Comparison of ENCODE assay signal across 1 cellular context in the genomic region with DNA sequence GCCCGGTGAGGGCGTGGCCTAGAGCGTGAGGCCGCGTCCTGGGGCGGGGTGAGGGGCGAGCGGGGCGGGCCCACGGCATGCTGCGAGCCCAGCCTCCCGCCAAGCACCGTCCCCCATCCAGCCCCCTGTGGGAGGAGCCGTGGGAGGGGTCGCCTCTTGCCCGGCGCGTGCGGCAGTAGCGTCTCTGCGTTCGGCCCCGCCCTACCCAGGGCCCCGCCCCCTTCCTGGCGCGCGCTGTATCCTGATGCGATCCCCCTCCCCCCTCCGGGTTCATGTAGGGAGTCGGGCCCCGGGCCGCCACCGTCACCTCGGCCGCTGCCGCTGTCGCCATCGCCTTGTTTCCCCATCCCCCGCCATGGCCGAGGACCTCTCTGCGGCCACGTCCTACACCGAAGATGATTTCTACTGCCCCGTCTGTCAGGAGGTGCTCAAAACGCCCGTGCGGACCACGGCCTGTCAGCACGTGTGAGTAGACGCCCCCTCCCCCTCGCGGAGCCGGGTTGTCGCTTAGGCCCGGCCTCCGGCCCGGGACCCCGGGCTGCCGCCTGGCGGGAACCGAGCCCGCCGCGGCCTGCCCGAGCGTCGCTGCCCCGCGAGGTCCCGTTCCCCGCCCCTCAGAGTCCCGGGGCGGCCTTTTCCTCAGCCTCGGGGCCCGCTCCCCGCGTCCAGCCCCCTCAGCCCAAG.
TF ChIP-seq lines count a peak whose summit lies in the region.

No MANE protein-coding gene starts in this region.

TF ChIP-seq in HepG2, 621 proteins besides CTCF, POLR2A, EP300 and RAD21 (continued from another document and continues in another):
- TF ChIP-seq, protein P1, sequence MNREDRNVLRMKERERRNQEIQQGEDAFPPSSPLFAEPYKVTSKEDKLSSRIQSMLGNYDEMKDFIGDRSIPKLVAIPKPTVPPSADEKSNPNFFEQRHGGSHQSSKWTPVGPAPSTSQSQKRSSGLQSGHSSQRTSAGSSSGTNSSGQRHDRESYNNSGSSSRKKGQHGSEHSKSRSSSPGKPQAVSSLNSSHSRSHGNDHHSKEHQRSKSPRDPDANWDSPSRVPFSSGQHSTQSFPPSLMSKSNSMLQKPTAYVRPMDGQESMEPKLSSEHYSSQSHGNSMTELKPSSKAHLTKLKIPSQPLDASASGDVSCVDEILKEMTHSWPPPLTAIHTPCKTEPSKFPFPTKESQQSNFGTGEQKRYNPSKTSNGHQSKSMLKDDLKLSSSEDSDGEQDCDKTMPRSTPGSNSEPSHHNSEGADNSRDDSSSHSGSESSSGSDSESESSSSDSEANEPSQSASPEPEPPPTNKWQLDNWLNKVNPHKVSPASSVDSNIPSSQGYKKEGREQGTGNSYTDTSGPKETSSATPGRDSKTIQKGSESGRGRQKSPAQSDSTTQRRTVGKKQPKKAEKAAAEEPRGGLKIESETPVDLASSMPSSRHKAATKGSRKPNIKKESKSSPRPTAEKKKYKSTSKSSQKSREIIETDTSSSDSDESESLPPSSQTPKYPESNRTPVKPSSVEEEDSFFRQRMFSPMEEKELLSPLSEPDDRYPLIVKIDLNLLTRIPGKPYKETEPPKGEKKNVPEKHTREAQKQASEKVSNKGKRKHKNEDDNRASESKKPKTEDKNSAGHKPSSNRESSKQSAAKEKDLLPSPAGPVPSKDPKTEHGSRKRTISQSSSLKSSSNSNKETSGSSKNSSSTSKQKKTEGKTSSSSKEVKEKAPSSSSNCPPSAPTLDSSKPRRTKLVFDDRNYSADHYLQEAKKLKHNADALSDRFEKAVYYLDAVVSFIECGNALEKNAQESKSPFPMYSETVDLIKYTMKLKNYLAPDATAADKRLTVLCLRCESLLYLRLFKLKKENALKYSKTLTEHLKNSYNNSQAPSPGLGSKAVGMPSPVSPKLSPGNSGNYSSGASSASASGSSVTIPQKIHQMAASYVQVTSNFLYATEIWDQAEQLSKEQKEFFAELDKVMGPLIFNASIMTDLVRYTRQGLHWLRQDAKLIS (CRISPR knock-in tag; IDR thresholded peaks at IDR 0.05) = no peak
- TF ChIP-seq ZSCAN20 (CRISPR knock-in tag; IDR thresholded peaks at IDR 0.05; ENCODE audit: borderline replicate concordance) (peak; percentile 78; the same call in 1 of the 2 replicates), POLR2AphosphoS2 (IDR thresholded peaks at IDR 0.05; ENCODE audit: low read depth, low read length) (no peak), ATF7-NPFF (CRISPR knock-in tag; IDR thresholded peaks at IDR 0.05; ENCODE audit: low read depth) (no peak), SOX6 (IDR thresholded peaks at IDR 0.05) (no peak), SOX6 (CRISPR knock-in tag; IDR thresholded peaks at IDR 0.05) (no peak), ZNF674 (CRISPR knock-in tag; IDR thresholded peaks at IDR 0.05; ENCODE audit: low read depth) (no peak), ZNF138 (CRISPR knock-in tag; IDR thresholded peaks at IDR 0.05; ENCODE audit: low read depth) (no peak), HNRNPLL (IDR thresholded peaks at IDR 0.05; ENCODE audit: low read depth, low read length, poor library complexity, severe bottlenecking) (no peak), JUND (CRISPR knock-in tag; IDR thresholded peaks at IDR 0.05) (no peak), ZNF709 (CRISPR knock-in tag; IDR thresholded peaks at IDR 0.05) (peak; percentile 3; the same call in 1 of the 2 replicates), TAF15 (IDR thresholded peaks at IDR 0.05; ENCODE audit: low read depth, low read length, poor library complexity, severe bottlenecking) (no peak), ZNF572 (CRISPR knock-in tag; IDR thresholded peaks at IDR 0.05) (no peak), ZNF567 (CRISPR knock-in tag; IDR thresholded peaks at IDR 0.05; ENCODE audit: borderline replicate concordance) (no peak), ZC3H4 (CRISPR knock-in tag; IDR thresholded peaks at IDR 0.05; ENCODE audit: borderline replicate concordance) (no peak), ZNF30 (CRISPR knock-in tag; IDR thresholded peaks at IDR 0.05) (no peak), CCAR2 (optimal IDR thresholded peaks at IDR 0.05; ENCODE audit: low read depth, low read length) (no peak), FOXP1 (IDR thresholded peaks at IDR 0.05) (no peak), FOXP1 (CRISPR knock-in tag; IDR thresholded peaks at IDR 0.05) (no peak), ZKSCAN8 (CRISPR knock-in tag; IDR thresholded peaks at IDR 0.05; ENCODE audit: borderline replicate concordance) (no peak), ZNF3 (CRISPR knock-in tag; IDR thresholded peaks at IDR 0.05) (no peak), NCOR1 (IDR thresholded peaks at IDR 0.05; ENCODE audit: borderline replicate concordance, low read length) (peak; percentile 14; the same call in 1 of the 2 replicates), POGZ (CRISPR knock-in tag; IDR thresholded peaks at IDR 0.05) (peak; percentile 44; the same call in 1 of the 2 replicates), NCOA5 (CRISPR knock-in tag; IDR thresholded peaks at IDR 0.05) (no peak), KLF16 (CRISPR knock-in tag; IDR thresholded peaks at IDR 0.05) (no peak), RORA (CRISPR knock-in tag; IDR thresholded peaks at IDR 0.05) (no peak), SYNCRIP (IDR thresholded peaks at IDR 0.05; ENCODE audit: insufficient read depth, low read depth, low read length) (no peak), RXRA (CRISPR knock-in tag; IDR thresholded peaks at IDR 0.05) (no peak), FOXM1 (CRISPR knock-in tag; IDR thresholded peaks at IDR 0.05) (no peak), ZNF34 (CRISPR knock-in tag; IDR thresholded peaks at IDR 0.05; ENCODE audit: borderline replicate concordance) (no peak), HNF4G (IDR thresholded peaks at IDR 0.05; ENCODE audit: borderline replicate concordance, low read depth, low read length) (no peak), HNF4G (CRISPR knock-in tag; IDR thresholded peaks at IDR 0.05; ENCODE audit: borderline replicate concordance, low read depth) (peak; percentile 16; the same call in 1 of the 2 replicates), MTF2 (CRISPR knock-in tag; IDR thresholded peaks at IDR 0.05; ENCODE audit: borderline replicate concordance) (no peak; the same call in 1 of the 2 replicates), IRX3 (CRISPR knock-in tag; IDR thresholded peaks at IDR 0.05; ENCODE audit: borderline replicate concordance, low read depth) (no peak), ZNF12 (CRISPR knock-in tag; IDR thresholded peaks at IDR 0.05) (no peak)
- TF ChIP-seq, protein P2, sequence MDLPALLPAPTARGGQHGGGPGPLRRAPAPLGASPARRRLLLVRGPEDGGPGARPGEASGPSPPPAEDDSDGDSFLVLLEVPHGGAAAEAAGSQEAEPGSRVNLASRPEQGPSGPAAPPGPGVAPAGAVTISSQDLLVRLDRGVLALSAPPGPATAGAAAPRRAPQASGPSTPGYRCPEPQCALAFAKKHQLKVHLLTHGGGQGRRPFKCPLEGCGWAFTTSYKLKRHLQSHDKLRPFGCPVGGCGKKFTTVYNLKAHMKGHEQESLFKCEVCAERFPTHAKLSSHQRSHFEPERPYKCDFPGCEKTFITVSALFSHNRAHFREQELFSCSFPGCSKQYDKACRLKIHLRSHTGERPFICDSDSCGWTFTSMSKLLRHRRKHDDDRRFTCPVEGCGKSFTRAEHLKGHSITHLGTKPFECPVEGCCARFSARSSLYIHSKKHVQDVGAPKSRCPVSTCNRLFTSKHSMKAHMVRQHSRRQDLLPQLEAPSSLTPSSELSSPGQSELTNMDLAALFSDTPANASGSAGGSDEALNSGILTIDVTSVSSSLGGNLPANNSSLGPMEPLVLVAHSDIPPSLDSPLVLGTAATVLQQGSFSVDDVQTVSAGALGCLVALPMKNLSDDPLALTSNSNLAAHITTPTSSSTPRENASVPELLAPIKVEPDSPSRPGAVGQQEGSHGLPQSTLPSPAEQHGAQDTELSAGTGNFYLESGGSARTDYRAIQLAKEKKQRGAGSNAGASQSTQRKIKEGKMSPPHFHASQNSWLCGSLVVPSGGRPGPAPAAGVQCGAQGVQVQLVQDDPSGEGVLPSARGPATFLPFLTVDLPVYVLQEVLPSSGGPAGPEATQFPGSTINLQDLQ (CRISPR knock-in tag; IDR thresholded peaks at IDR 0.05) = no peak
- TF ChIP-seq, protein P3, sequence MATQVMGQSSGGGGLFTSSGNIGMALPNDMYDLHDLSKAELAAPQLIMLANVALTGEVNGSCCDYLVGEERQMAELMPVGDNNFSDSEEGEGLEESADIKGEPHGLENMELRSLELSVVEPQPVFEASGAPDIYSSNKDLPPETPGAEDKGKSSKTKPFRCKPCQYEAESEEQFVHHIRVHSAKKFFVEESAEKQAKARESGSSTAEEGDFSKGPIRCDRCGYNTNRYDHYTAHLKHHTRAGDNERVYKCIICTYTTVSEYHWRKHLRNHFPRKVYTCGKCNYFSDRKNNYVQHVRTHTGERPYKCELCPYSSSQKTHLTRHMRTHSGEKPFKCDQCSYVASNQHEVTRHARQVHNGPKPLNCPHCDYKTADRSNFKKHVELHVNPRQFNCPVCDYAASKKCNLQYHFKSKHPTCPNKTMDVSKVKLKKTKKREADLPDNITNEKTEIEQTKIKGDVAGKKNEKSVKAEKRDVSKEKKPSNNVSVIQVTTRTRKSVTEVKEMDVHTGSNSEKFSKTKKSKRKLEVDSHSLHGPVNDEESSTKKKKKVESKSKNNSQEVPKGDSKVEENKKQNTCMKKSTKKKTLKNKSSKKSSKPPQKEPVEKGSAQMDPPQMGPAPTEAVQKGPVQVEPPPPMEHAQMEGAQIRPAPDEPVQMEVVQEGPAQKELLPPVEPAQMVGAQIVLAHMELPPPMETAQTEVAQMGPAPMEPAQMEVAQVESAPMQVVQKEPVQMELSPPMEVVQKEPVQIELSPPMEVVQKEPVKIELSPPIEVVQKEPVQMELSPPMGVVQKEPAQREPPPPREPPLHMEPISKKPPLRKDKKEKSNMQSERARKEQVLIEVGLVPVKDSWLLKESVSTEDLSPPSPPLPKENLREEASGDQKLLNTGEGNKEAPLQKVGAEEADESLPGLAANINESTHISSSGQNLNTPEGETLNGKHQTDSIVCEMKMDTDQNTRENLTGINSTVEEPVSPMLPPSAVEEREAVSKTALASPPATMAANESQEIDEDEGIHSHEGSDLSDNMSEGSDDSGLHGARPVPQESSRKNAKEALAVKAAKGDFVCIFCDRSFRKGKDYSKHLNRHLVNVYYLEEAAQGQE (IDR thresholded peaks at IDR 0.05; ENCODE audit: borderline replicate concordance in 1 of 2, low read depth in 1 of 2, low read length in 2 of 2) = 0 out of 4 replicates have a peak, but pooled peaks of 1 of the 2 experiments have one; percentile 17
- TF ChIP-seq, protein P4, sequence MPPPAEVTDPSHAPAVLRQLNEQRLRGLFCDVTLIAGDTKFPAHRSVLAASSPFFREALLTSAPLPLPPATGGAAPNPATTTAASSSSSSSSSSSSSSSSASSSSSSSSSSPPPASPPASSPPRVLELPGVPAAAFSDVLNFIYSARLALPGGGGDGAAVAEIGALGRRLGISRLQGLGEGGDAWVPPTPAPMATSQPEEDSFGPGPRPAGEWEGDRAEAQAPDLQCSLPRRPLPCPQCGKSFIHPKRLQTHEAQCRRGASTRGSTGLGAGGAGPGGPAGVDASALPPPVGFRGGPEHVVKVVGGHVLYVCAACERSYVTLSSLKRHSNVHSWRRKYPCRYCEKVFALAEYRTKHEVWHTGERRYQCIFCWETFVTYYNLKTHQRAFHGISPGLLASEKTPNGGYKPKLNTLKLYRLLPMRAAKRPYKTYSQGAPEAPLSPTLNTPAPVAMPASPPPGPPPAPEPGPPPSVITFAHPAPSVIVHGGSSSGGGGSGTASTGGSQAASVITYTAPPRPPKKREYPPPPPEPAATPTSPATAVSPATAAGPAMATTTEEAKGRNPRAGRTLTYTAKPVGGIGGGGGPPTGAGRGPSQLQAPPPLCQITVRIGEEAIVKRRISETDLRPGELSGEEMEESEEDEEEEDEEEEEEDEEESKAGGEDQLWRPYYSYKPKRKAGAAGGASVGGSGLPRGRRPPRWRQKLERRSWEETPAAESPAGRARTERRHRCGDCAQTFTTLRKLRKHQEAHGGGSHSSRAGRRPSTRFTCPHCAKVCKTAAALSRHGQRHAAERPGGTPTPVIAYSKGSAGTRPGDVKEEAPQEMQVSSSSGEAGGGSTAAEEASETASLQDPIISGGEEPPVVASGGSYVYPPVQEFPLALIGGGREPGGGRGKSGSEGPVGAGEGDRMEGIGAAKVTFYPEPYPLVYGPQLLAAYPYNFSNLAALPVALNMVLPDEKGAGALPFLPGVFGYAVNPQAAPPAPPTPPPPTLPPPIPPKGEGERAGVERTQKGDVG (CRISPR knock-in tag; IDR thresholded peaks at IDR 0.05; ENCODE audit: borderline replicate concordance) = no peak
- TF ChIP-seq, protein P5, sequence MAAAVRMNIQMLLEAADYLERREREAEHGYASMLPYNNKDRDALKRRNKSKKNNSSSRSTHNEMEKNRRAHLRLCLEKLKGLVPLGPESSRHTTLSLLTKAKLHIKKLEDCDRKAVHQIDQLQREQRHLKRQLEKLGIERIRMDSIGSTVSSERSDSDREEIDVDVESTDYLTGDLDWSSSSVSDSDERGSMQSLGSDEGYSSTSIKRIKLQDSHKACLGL (CRISPR knock-in tag; IDR thresholded peaks at IDR 0.05) = peak; percentile 48
- TF ChIP-seq, protein P6, sequence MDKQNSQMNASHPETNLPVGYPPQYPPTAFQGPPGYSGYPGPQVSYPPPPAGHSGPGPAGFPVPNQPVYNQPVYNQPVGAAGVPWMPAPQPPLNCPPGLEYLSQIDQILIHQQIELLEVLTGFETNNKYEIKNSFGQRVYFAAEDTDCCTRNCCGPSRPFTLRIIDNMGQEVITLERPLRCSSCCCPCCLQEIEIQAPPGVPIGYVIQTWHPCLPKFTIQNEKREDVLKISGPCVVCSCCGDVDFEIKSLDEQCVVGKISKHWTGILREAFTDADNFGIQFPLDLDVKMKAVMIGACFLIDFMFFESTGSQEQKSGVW (CRISPR knock-in tag; IDR thresholded peaks at IDR 0.05; ENCODE audit: borderline replicate concordance) = no peak
- TF ChIP-seq, protein P7, sequence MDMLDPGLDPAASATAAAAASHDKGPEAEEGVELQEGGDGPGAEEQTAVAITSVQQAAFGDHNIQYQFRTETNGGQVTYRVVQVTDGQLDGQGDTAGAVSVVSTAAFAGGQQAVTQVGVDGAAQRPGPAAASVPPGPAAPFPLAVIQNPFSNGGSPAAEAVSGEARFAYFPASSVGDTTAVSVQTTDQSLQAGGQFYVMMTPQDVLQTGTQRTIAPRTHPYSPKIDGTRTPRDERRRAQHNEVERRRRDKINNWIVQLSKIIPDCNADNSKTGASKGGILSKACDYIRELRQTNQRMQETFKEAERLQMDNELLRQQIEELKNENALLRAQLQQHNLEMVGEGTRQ (IDR thresholded peaks at IDR 0.05; ENCODE audit: low read depth, low read length) = no peak
- TF ChIP-seq, protein P7 (CRISPR knock-in tag; IDR thresholded peaks at IDR 0.05; ENCODE audit: borderline replicate concordance) = no peak
- TF ChIP-seq, protein P8, sequence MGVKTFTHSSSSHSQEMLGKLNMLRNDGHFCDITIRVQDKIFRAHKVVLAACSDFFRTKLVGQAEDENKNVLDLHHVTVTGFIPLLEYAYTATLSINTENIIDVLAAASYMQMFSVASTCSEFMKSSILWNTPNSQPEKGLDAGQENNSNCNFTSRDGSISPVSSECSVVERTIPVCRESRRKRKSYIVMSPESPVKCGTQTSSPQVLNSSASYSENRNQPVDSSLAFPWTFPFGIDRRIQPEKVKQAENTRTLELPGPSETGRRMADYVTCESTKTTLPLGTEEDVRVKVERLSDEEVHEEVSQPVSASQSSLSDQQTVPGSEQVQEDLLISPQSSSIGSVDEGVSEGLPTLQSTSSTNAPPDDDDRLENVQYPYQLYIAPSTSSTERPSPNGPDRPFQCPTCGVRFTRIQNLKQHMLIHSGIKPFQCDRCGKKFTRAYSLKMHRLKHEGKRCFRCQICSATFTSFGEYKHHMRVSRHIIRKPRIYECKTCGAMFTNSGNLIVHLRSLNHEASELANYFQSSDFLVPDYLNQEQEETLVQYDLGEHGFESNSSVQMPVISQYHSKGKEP (CRISPR knock-in tag; IDR thresholded peaks at IDR 0.05) = no peak
